18 cellular contexts compared by ENCODE assay signal in genomic region chr5:5719292-5719691, GRCh38.
A peak's percentile ranks its signal among the peaks of the same experiment; 100 is the strongest.
DNase-seq lines count a peak whose midpoint lies in the region; FAIRE-seq and TF ChIP-seq lines count a peak whose summit lies in the region.
"Had no signal": no experiment of that assay in that cellular context is flagged by ENCODE, and none has a peak within 500 bp of the region (broad histone marks: within the 10 kb centered on the region; RNA-seq: fewer than 3 reads in every experiment).

No MANE protein-coding gene starts in this region.

- H2AK5ac ChIP-seq in H1 (ENCODE audit: low read depth, low read length): no peak overlapping the region

- no peak overlapping the region for H3K4ac ChIP-seq in H1 (replicated peaks; ENCODE audit: insufficient read length, low read depth, low read length)

- no peak overlapping the region for H2BK5ac ChIP-seq in H1 (ENCODE audit: low read depth, low read length)

- H2BK15ac ChIP-seq in H1 (ENCODE audit: low read length): no peak overlapping the region

- H2BK12ac ChIP-seq in H1 (ENCODE audit: low read depth, low read length): no peak overlapping the region

- TF ChIP-seq CTCF in H1 (IDR thresholded peaks at IDR 0.05; ENCODE audit: control extremely low read depth in 1 of 3, insufficient read depth in 1 of 3, low read depth in 1 of 3, low read length in 3 of 3): no peak

- no peak for FAIRE-seq in H1 (lab: Jason Lieb, UNC)
- FAIRE-seq: G401.6 had no signal

- POLR2A ChIA-PET in H1 (lab: Charles Lee; ENCODE audit: partially characterized antibody): no interaction called here

- H3K14ac ChIP-seq in H1 (ENCODE audit: insufficient read length): no peak overlapping the region

- TF ChIP-seq POLR2A in H1 (IDR thresholded peaks at IDR 0.05; ENCODE audit: control extremely low read depth in 1 of 2, low read depth in 2 of 2, low read length in 2 of 2): no peak

- 0 out of 4 replicates have a peak, but pooled peaks cover 0 to under 1% of the 10 kb centered on the region in 2 experiments for H3K9me3 ChIP-seq in H1 (ENCODE audit: insufficient read depth in 2 of 2, low read depth in 1 of 2, low read length in 1 of 2)

- no peak overlapping the region for H4K5ac ChIP-seq in H1 (ENCODE audit: insufficient read length, low read depth, low read length)

- H3K4me3 ChIP-seq in H1 (ENCODE audit: extremely low read depth in 1 of 4, insufficient read depth in 2 of 4, low read depth in 3 of 4, low read length in 4 of 4): no peak overlapping the region
- H3K4me3 ChIP-seq: GM23248 had no signal

- no peak overlapping the region for H4K8ac ChIP-seq in H1 (ENCODE audit: extremely low read depth, insufficient read depth, low read length)

- no peaks in the 10 kb centered on the region for H3K27me3 ChIP-seq in H1 (replicated peaks in 1 of 4; ENCODE audit: control insufficient read depth in 3 of 4, extremely low read depth in 1 of 4, insufficient read depth in 3 of 4, low read length in 3 of 4)

- TF ChIP-seq EP300 in H1 (IDR thresholded peaks at IDR 0.05; ENCODE audit: borderline replicate concordance in 1 of 2, low read depth in 2 of 2, low read length in 2 of 2): no peak

- no peak overlapping the region for H2BK120ac ChIP-seq in H1 (replicated peaks; ENCODE audit: low read depth, low read length)

- WGBS in H1 (ENCODE audit: extremely low coverage in 1 of 2, insufficient coverage in 1 of 2, insufficient read length in 1 of 2, insufficient replicate concordance in 2 of 2, low coverage in 1 of 2, low lambda C conversion rate in 2 of 2, missing lambda C conversion rate in 1 of 2), 2 experiments: 88% methylated on average over 5 of the region's 5 CpGs; no CpG with 5 or more reads in 1 of the 2 experiments

- no peaks in the 10 kb centered on the region; the same call in 1 of the 2 replicates for H3K79me1 ChIP-seq in H1 (ENCODE audit: low read depth, low read length)

- CTCF ChIA-PET in H1 (lab: Charles Lee; ENCODE audit: partially characterized antibody): interaction anchor here (1.7 kb wide), 1 partner anchor 157 kb away, joined by 3 read pairs; no protein-coding TSS in a partner anchor

- H2BK20ac ChIP-seq in H1 (ENCODE audit: low read length): no peak overlapping the region; the same call in 1 of the 2 replicates

- no peak overlapping the region for H3K23ac ChIP-seq in H1 (ENCODE audit: insufficient read length)

- no peak overlapping the region for H3K18ac ChIP-seq in H1 (ENCODE audit: extremely low read depth, low read length)

- H3K23me2 ChIP-seq in H1 (ENCODE audit: low read depth, low read length): no peaks in the 10 kb centered on the region; the same call in 1 of the 2 replicates

- no peak overlapping the region for H3K27ac ChIP-seq in H1 (ENCODE audit: low read depth, low read length)
- H3K27ac ChIP-seq: GM23248 had no signal

- no peak overlapping the region for H3K9ac ChIP-seq in H1 (replicated peaks in 1 of 4; ENCODE audit: extremely low read depth in 1 of 4, low read depth in 3 of 4, low read length in 3 of 4)
- H3K9ac ChIP-seq: GM23248 had no signal

- no peaks in the 10 kb centered on the region for H4K20me1 ChIP-seq in H1 (replicated peaks in 1 of 2; ENCODE audit: control insufficient read depth in 1 of 2, insufficient read depth in 2 of 2, low read length in 2 of 2)

- peak overlapping the region; percentile 59 for H2AFZ ChIP-seq in H1 (ENCODE audit: low read length)
- H2AFZ ChIP-seq: GM23248 had no signal

- DNase-seq in DMS79 (lab: John Stamatoyannopoulos, UW) (peak; percentile 31), DMS79 treated with DMSO at 0.1 percent for 48 hours (lab: John Stamatoyannopoulos, UW) (peak; percentile 19), NCI-H2107 treated with DMSO at 0.1 percent for 48 hours (lab: John Stamatoyannopoulos, UW; ENCODE audit: unreplicated experiment) (peak; percentile 60), H1 (ENCODE audit: low read depth in 1 of 2, low spot score in 2 of 2) (no peak), OCI-M2 (lab: John Stamatoyannopoulos, UW; ENCODE audit: unreplicated experiment) (no peak), mucosa of gallbladder (ENCODE audit: low spot score) (no peak), hepatic stellate cell (ENCODE audit: low spot score) (no peak)
- DNase-seq: ACHN; C1 segment of cervical spinal cord; CD8-positive, alpha-beta memory T cell; GM23248; HCEC 1CT; MM.1S; NCI-H1105; NCI-H2081; NCI-H446 treated with DMSO at 0.1 percent for 48 hours; NCI-H82 had no signal

- no peaks in the 10 kb centered on the region for H3K36me3 ChIP-seq in H1 (ENCODE audit: control insufficient read depth in 2 of 4, insufficient read depth in 4 of 4, low read length in 3 of 4)

- TF ChIP-seq RAD21 in H1 (IDR thresholded peaks at IDR 0.05 in 1 of 2, conservative IDR thresholded peaks at IDR 0.05 in 1 of 2; ENCODE audit: low read depth in 2 of 2, low read length in 2 of 2): no peak

- H3K79me2 ChIP-seq in H1 (ENCODE audit: control insufficient read depth in 1 of 2, insufficient read depth in 2 of 2, low read length in 2 of 2): no peaks in the 10 kb centered on the region

- no peak overlapping the region for H3K4me2 ChIP-seq in H1 (ENCODE audit: insufficient read depth in 1 of 2, low read depth in 2 of 2, low read length in 2 of 2)

- H4K91ac ChIP-seq in H1 (replicated peaks; ENCODE audit: insufficient read length, low read length): no peak overlapping the region

- H3K56ac ChIP-seq in H1 (replicated peaks; ENCODE audit: insufficient read length, low read depth, low read length): no peak overlapping the region

- H3K4me1 ChIP-seq in H1 (replicated peaks in 1 of 4; ENCODE audit: control insufficient read depth in 3 of 4, insufficient read depth in 4 of 4, low read length in 3 of 4): no peaks in the 10 kb centered on the region

TF ChIP-seq in H1, 55 proteins besides CTCF, POLR2A, EP300 and RAD21:
- no peak for TF ChIP-seq ASH2L (IDR thresholded peaks at IDR 0.05; ENCODE audit: low read length)
- no peak for TF ChIP-seq POLR2AphosphoS5 (IDR thresholded peaks at IDR 0.05; ENCODE audit: low read depth, low read length)
- no peak for TF ChIP-seq MAX (IDR thresholded peaks at IDR 0.05)

Comparison
In these comparisons a context has a peak if more than half of its experiments do, and no peak if none do; other contexts are left out.
1. DNase-seq: peak in DMS79 (single experiment), DMS79 treated with DMSO at 0.1 percent for 48 hours (single experiment) and NCI-H2107 treated with DMSO at 0.1 percent for 48 hours (single experiment); none in H1 (0 of 2), OCI-M2 (single experiment), mucosa of gallbladder (single experiment) and hepatic stellate cell (single experiment).